ENCODE assay signal across 29 cellular contexts in the genomic region with DNA sequence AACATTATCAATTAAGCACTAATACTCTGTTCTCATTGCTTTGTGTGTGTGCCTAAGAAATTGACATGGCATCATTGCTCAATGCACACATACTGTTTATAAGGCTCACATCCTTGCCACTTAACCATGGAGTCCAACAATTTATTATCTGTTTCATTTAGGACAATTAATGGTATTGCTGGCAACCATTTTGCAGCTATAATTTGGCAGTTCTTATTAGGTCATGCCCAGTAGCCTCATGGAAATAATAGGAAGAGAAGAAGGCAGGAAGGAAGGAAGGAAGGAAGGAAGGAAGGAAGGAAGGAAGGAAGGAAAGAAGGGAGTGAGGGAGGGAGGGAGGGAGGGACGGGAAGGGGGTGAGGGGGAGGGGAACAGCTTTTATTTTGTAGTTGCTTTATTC.
"Had no signal": no experiment of that assay in that cellular context is flagged by ENCODE, and none has a peak within 500 bp of the region (broad histone marks: within the 10 kb centered on the region; RNA-seq: fewer than 3 reads in every experiment).

No MANE protein-coding gene starts in this region.

- H3K9me3 ChIP-seq: colonic mucosa, esophagus muscularis mucosa, esophagus squamous epithelium, gastrocnemius medialis, gastroesophageal sphincter, heart left ventricle had no signal

- ATAC-seq: effector memory CD8-positive, alpha-beta T cell; esophagus mucosa; foreskin keratinocyte; gastrocnemius medialis; gastroesophageal sphincter; heart left ventricle; heart right ventricle had no signal

- DNase-seq: colonic mucosa; cortex of kidney; dermis blood vessel endothelial cell; dorsolateral prefrontal cortex; effector CD4-positive, alpha-beta T cell; effector CD8-positive, alpha-beta T cell; effector memory CD4-positive, alpha-beta T cell; effector memory CD8-positive, alpha-beta T cell; endodermal cell; erythroblast; esophagus squamous epithelium; foreskin fibroblast; foreskin keratinocyte; foreskin melanocyte; gastrocnemius medialis; glutamatergic neuron; head of caudate nucleus; heart left ventricle; heart right ventricle had no signal

- FAIRE-seq: colon, endometrium, endothelial cell of umbilical vein, frontal cortex had no signal

- H3K27ac ChIP-seq: colonic mucosa, coronary artery, dorsolateral prefrontal cortex, epithelial cell of prostate, esophagus muscularis mucosa, esophagus squamous epithelium, foreskin keratinocyte, gastrocnemius medialis, gastroesophageal sphincter, heart left ventricle, heart right ventricle had no signal

- H3K4me1 ChIP-seq: colonic mucosa, esophagus muscularis mucosa, esophagus squamous epithelium, foreskin keratinocyte, gastrocnemius medialis, gastroesophageal sphincter, heart left ventricle, heart right ventricle had no signal

- H3K36me3 ChIP-seq: colonic mucosa, esophagus muscularis mucosa, esophagus squamous epithelium, gastrocnemius medialis, gastroesophageal sphincter, heart left ventricle, heart right ventricle had no signal

- H3K27ac Mint-ChIP-seq: dendritic cell treated with granulocyte-macrophage colony-stimulating factor and Interleukin-4, amounts not matched to agents 40 ng/mL and 50 ng/mL, for 4 days; effector memory CD8-positive, alpha-beta T cell; endodermal cell had no signal

- H3K27me3 ChIP-seq: colonic mucosa, esophagus muscularis mucosa, esophagus squamous epithelium, gastrocnemius medialis, gastroesophageal sphincter, heart left ventricle, heart right ventricle had no signal

- H3K4me3 Mint-ChIP-seq: dendritic cell treated with granulocyte-macrophage colony-stimulating factor and Interleukin-4, amounts not matched to agents 40 ng/mL and 50 ng/mL, for 4 days; effector memory CD8-positive, alpha-beta T cell; endodermal cell had no signal

- H3K27me3 Mint-ChIP-seq: dendritic cell treated with granulocyte-macrophage colony-stimulating factor and Interleukin-4, amounts not matched to agents 40 ng/mL and 50 ng/mL, for 4 days had no signal

- H3K4me3 ChIP-seq: colonic mucosa, coronary artery, dorsolateral prefrontal cortex, esophagus muscularis mucosa, esophagus squamous epithelium, gastrocnemius medialis, gastroesophageal sphincter, heart left ventricle, heart right ventricle had no signal
